8 cellular contexts compared by ENCODE assay signal in the genomic region with DNA sequence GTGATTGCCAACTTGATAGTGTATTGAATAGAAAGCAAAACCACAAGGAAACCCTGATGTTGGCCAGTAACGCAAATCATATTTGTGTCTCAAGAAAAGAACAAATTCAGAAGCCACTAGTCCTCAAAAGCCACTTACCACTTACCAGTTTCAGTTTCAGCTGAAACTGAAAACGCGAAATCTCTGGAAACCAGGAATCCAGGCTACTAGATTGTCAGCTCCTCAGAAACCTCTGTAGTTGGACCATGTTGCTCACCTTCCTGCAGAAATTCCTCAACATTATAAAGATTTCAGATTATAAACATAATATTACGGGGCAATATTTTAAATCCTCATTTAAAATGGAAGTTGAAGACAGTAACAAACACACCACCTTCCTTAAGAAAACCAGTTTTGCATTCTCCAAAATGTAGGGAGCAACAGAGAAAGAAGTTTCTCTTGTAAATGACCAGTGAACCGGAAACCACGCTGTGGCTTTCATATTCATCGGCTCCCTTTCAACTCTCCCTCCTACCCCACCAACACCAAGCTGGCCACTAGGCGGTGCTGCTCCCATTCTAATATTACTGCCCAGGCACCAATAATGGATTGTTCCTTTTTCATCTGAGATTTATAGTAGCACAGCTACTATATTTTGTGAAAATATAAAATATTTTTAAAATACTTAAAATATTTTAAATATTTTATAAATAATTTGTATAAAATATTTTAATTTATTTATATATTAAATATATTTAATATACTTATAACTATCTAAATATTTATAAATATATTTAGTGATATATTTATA. TPM values are rescaled to one million over a fixed set of nuclear protein-coding genes. Genes with fewer than 3 reads are reported as not detected.
DNase-seq lines count a peak whose midpoint lies in the region; ATAC-seq and TF ChIP-seq lines count a peak whose summit lies in the region.

No MANE protein-coding gene starts in this region.

- POLR2A ChIA-PET in CD8-positive, alpha-beta T cell (lab: Charles Lee), result interaction anchor here (1.1 to 2.5 kb wide), 3 partner anchors 9 to 207 kb away, joined by 3 to 10 read pairs (median 7); a partner anchor contains a TSS
- POLR2A ChIA-PET in activated CD8-positive, alpha-beta T cell treated with anti-CD3 and anti-CD28 coated beads, Interleukin-2, amount 10 ng/mL, durations not matched to agents 7 days and 5 days (lab: Charles Lee), result interaction anchor here (0.5 to 1.5 kb wide), 4 partner anchors 9 to 260 kb away, joined by 3 to 6 read pairs (median 4); a partner anchor contains a TSS

- H3K4me3 ChIP-seq in CD8-positive, alpha-beta T cell (ENCODE audit: low read depth, low read length), result peak overlapping the region; percentile 19
- H3K4me3 ChIP-seq in endocrine pancreas (ENCODE audit: control insufficient read depth, insufficient read depth, low read length), result peak overlapping the region; percentile 47
- H3K4me3 ChIP-seq in mesendoderm (ENCODE audit: low read length), result no peak overlapping the region

- H2BK5ac ChIP-seq in mesendoderm (ENCODE audit: low read length), result no peak overlapping the region

- no peak overlapping the region for H3K4ac ChIP-seq in mesendoderm (ENCODE audit: low read depth, low read length)

- TF ChIP-seq CTCF in CD8-positive, alpha-beta T cell (IDR thresholded peaks at IDR 0.05), result peak; percentile 96

- no peaks in the 10 kb centered on the region for H3K9me3 ChIP-seq in CD8-positive, alpha-beta T cell (ENCODE audit: low read length)
- H3K9me3 ChIP-seq in endocrine pancreas (ENCODE audit: control insufficient read depth, low read length), result no peaks in the 10 kb centered on the region

- H2BK120ac ChIP-seq in mesendoderm (ENCODE audit: low read depth, low read length), result no peak overlapping the region

- H3K36me3 ChIP-seq in CD8-positive, alpha-beta T cell (ENCODE audit: insufficient read depth, low read length), result no peaks in the 10 kb centered on the region
- no peaks in the 10 kb centered on the region for H3K36me3 ChIP-seq in endocrine pancreas (ENCODE audit: control insufficient read depth, insufficient read depth, low read length)
- no peaks in the 10 kb centered on the region for H3K36me3 ChIP-seq in mesendoderm (ENCODE audit: control insufficient read depth, insufficient read depth, low read length)

- no peaks in the 10 kb centered on the region for H3K79me2 ChIP-seq in mesendoderm (ENCODE audit: control insufficient read depth, insufficient read depth, low read length)

- peak overlapping the region; percentile 72 for H3K56ac ChIP-seq in mesendoderm (ENCODE audit: low read length)

- WGBS in mesendoderm (ENCODE audit: extremely low coverage, insufficient coverage, low lambda C conversion rate), result no CpG with 5 or more reads among the region's 8 CpGs

- DNase-seq in CD8-positive, alpha-beta T cell, result peak; percentile 57 to 86 (median 77)
- DNase-seq in NCI-H82 (lab: John Stamatoyannopoulos, UW), result peak; percentile 89
- DNase-seq in activated CD8-positive, alpha-beta T cell treated with anti-CD3 and anti-CD28 coated beads, Interleukin-2, amount 10 ng/mL, durations not matched to agents 7 days and 5 days, result peak; percentile 92
- peak; percentile 82 for DNase-seq in mesendoderm
- DNase-seq in stimulated activated CD8-positive, alpha-beta memory T cell treated with anti-CD3 and anti-CD28 coated beads, Interleukin-12 subunit alpha, Interleukin-12 subunit beta, amount 100 ng/mL, for 4 hours (ENCODE audit: low read depth), result peak; percentile 53

- H3K23ac ChIP-seq in mesendoderm (ENCODE audit: low read length), result no peak overlapping the region

- no peaks in the 10 kb centered on the region for H3K36me3 Mint-ChIP-seq in CD8-positive, alpha-beta T cell
- no peaks in the 10 kb centered on the region for H3K36me3 Mint-ChIP-seq in activated CD8-positive, alpha-beta T cell treated with anti-CD3 and anti-CD28 coated beads, Interleukin-2, amount 10 ng/mL, durations not matched to agents 7 days and 5 days (ENCODE audit: low read depth)

- H3K4me1 ChIP-seq in CD8-positive, alpha-beta T cell (ENCODE audit: insufficient read depth, low read length), result no peaks in the 10 kb centered on the region
- H3K4me1 ChIP-seq in endocrine pancreas (ENCODE audit: control insufficient read depth, insufficient read depth, low read length) (no peaks in the 10 kb centered on the region), mesendoderm (ENCODE audit: control insufficient read depth, low read depth, low read length) (no peaks in the 10 kb centered on the region)

- H3K9me3 Mint-ChIP-seq in CD8-positive, alpha-beta T cell, result no peaks in the 10 kb centered on the region
- no peaks in the 10 kb centered on the region for H3K9me3 Mint-ChIP-seq in activated CD8-positive, alpha-beta T cell treated with anti-CD3 and anti-CD28 coated beads, Interleukin-2, amount 10 ng/mL, durations not matched to agents 7 days and 5 days (ENCODE audit: insufficient read depth)

- no peak overlapping the region for H3K27ac ChIP-seq in CD8-positive, alpha-beta T cell (ENCODE audit: low read depth, low read length)
- H3K27ac ChIP-seq in mesendoderm (ENCODE audit: low read depth, low read length), result no peak overlapping the region

- peak overlapping the region; percentile 69 for H3K27ac Mint-ChIP-seq in CD8-positive, alpha-beta T cell
- H3K27ac Mint-ChIP-seq in activated CD8-positive, alpha-beta T cell treated with anti-CD3 and anti-CD28 coated beads, Interleukin-2, amount 10 ng/mL, durations not matched to agents 7 days and 5 days, result peak overlapping the region; percentile 46

- no peak overlapping the region for H3K9ac ChIP-seq in endocrine pancreas (ENCODE audit: control insufficient read depth, insufficient read depth, low read length)
- peak overlapping the region; percentile 29 for H3K9ac ChIP-seq in mesendoderm (ENCODE audit: low read length)

- intact Hi-C loops in CD8-positive, alpha-beta T cell (cut with DNase I, micrococcal nuclease), result loop anchor here (1.0 to 2.0 kb wide), 4 partner anchors 8 to 434 kb away; a partner anchor contains a TSS

- H2BK15ac ChIP-seq in mesendoderm (replicated peaks; ENCODE audit: low read depth), result no peak overlapping the region

- peak overlapping the region; percentile 82 for H3K4me3 Mint-ChIP-seq in CD8-positive, alpha-beta T cell
- peak overlapping the region; percentile 70 for H3K4me3 Mint-ChIP-seq in activated CD8-positive, alpha-beta T cell treated with anti-CD3 and anti-CD28 coated beads, Interleukin-2, amount 10 ng/mL, durations not matched to agents 7 days and 5 days

- no peaks in the 10 kb centered on the region for H3K79me1 ChIP-seq in mesendoderm (ENCODE audit: low read length)

- H3K4me2 ChIP-seq in mesendoderm (ENCODE audit: low read length), result no peak overlapping the region

- peaks cover 10% of the 10 kb centered on the region for H3K4me1 Mint-ChIP-seq in CD8-positive, alpha-beta T cell (ENCODE audit: low read depth)
- H3K4me1 Mint-ChIP-seq in activated CD8-positive, alpha-beta T cell treated with anti-CD3 and anti-CD28 coated beads, Interleukin-2, amount 10 ng/mL, durations not matched to agents 7 days and 5 days (ENCODE audit: low read depth), result peaks cover 36% of the 10 kb centered on the region

- no peaks in the 10 kb centered on the region for H3K27me3 ChIP-seq in CD8-positive, alpha-beta T cell (ENCODE audit: insufficient read depth, low read length)
- H3K27me3 ChIP-seq in endocrine pancreas (ENCODE audit: control insufficient read depth, insufficient read depth, low read length) (no peaks in the 10 kb centered on the region), mesendoderm (ENCODE audit: insufficient read depth, low read length, poor library complexity) (no peaks in the 10 kb centered on the region)

- H3K18ac ChIP-seq in mesendoderm (ENCODE audit: low read length), result no peak overlapping the region

- peak overlapping the region; percentile 92 for H4K5ac ChIP-seq in mesendoderm (ENCODE audit: low read length)

- ATAC-seq in CD8-positive, alpha-beta T cell, result peak; percentile 93
- peak; percentile 70 for ATAC-seq in GM19455 (IDR thresholded peaks at IDR 0.05; ENCODE audit: unreplicated experiment)
- peak; percentile 34 for ATAC-seq in HG03575 (IDR thresholded peaks at IDR 0.05; ENCODE audit: extremely low read depth, insufficient number of reproducible peaks, low FRiP score, unreplicated experiment)
- ATAC-seq in activated CD8-positive, alpha-beta T cell treated with anti-CD3 and anti-CD28 coated beads, Interleukin-2, amount 10 ng/mL, durations not matched to agents 7 days and 5 days, result peak; percentile 95

- no peak overlapping the region for H2AK5ac ChIP-seq in mesendoderm (ENCODE audit: low read length)

- CTCF ChIA-PET in CD8-positive, alpha-beta T cell (lab: Charles Lee), result interaction anchor here (0.7 to 4.4 kb wide), 20 partner anchors 9 to 462 kb away, joined by 3 to 23 read pairs (median 4); a partner anchor contains a TSS
- CTCF ChIA-PET in activated CD8-positive, alpha-beta T cell treated with anti-CD3 and anti-CD28 coated beads, Interleukin-2, amount 10 ng/mL, durations not matched to agents 7 days and 5 days (lab: Charles Lee), result interaction anchor here (0.9 to 2.5 kb wide), 16 partner anchors 8 to 434 kb away, joined by 3 to 17 read pairs (median 4); a partner anchor contains a TSS

- H3K27me3 Mint-ChIP-seq in CD8-positive, alpha-beta T cell (ENCODE audit: low read depth), result no peaks in the 10 kb centered on the region
- H3K27me3 Mint-ChIP-seq in activated CD8-positive, alpha-beta T cell treated with anti-CD3 and anti-CD28 coated beads, Interleukin-2, amount 10 ng/mL, durations not matched to agents 7 days and 5 days (ENCODE audit: low read depth), result peaks cover 43% of the 10 kb centered on the region

- H4K8ac ChIP-seq in mesendoderm (ENCODE audit: low read depth, low read length), result no peak overlapping the region

RNA-seq across cellular contexts. Expression of a gene that starts 8.7 kb away (rescaled TPM):
- total RNA-seq in CD8-positive, alpha-beta T cell, result 10 to 100 TPM; 67.2 to 71.5 TPM
- 10 to 100 TPM; 40.5 to 48.9 TPM for total RNA-seq in activated CD8-positive, alpha-beta T cell treated with anti-CD3 and anti-CD28 coated beads, Interleukin-2, amount 10 ng/mL, durations not matched to agents 7 days and 5 days
- 41.5 TPM for polyA plus RNA-seq in mesendoderm (2013, experiment 1 of 2)
- 41.6 TPM for polyA plus RNA-seq in mesendoderm (2013, experiment 2 of 2)

RNA-seq across cellular contexts. Expression of a gene that starts 32.3 kb away (rescaled TPM):
- total RNA-seq in CD8-positive, alpha-beta T cell, result under 1 TPM; 0.27 to 0.36 TPM
- under 1 TPM; 0.47 to 0.55 TPM for total RNA-seq in activated CD8-positive, alpha-beta T cell treated with anti-CD3 and anti-CD28 coated beads, Interleukin-2, amount 10 ng/mL, durations not matched to agents 7 days and 5 days
- polyA plus RNA-seq in mesendoderm (2013, experiment 1 of 2), result 0.04 TPM
- 0.22 TPM for polyA plus RNA-seq in mesendoderm (2013, experiment 2 of 2)

Comparison
In these comparisons a context has a peak if more than half of its experiments do, and no peak if none do; other contexts are left out.
1. ATAC-seq: peak in every context shown above with its lines; median percentile 95 in activated CD8-positive, alpha-beta T cell treated with anti-CD3 and anti-CD28 coated beads, Interleukin-2, amount 10 ng/mL, durations not matched to agents 7 days and 5 days; 93 in CD8-positive, alpha-beta T cell; 70 in GM19455; 34 in HG03575.